Comparison of ENCODE assay signal across 1 cellular context in the genomic region with DNA sequence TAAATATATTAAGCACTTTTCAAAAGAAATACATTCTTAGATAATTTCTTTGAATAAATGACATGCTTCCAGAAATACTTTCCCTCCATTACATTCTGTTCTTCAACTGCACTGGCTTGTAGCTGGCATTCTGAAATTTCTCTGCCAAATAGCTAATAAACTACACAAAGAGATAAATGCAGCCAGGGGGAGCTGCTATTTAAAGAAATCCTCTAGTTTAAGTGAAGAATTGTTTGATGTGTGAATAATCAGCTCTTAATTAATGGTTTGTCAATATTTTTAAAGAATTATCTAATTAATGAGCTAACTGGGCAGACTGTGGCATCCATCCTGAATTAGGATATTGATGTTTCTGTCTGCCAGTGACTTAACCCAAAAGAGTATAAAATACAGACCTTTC.
TF ChIP-seq lines count a peak whose summit lies in the region.

No MANE protein-coding gene starts in this region.

TF ChIP-seq in endothelial cell of umbilical vein, 7 proteins besides CTCF, POLR2A, EP300 and RAD21:
- TF ChIP-seq FOS (IDR thresholded peaks at IDR 0.05; ENCODE audit: borderline replicate concordance, insufficient read depth, low read length) (no peak), JUN (IDR thresholded peaks at IDR 0.05; ENCODE audit: borderline replicate concordance, insufficient read depth, insufficient read length, low read depth) (no peak), EZH2 (IDR thresholded peaks at IDR 0.05; ENCODE audit: borderline replicate concordance, low read depth, low read length, severe bottlenecking) (no peak), POLR2AphosphoS5 (IDR thresholded peaks at IDR 0.05; ENCODE audit: insufficient read depth, low read depth, low read length) (no peak), MYC (IDR thresholded peaks at IDR 0.05; ENCODE audit: low read depth, low read length) (no peak), GATA2 (IDR thresholded peaks at IDR 0.05; ENCODE audit: insufficient read depth, insufficient read length, low read depth, low read length) (no peak)
- TF ChIP-seq, protein P1, sequence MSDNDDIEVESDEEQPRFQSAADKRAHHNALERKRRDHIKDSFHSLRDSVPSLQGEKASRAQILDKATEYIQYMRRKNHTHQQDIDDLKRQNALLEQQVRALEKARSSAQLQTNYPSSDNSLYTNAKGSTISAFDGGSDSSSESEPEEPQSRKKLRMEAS (IDR thresholded peaks at IDR 0.05; ENCODE audit: insufficient read depth, insufficient read length) = no peak
